ENCODE assay signal across 8 cellular contexts in the genomic region with DNA sequence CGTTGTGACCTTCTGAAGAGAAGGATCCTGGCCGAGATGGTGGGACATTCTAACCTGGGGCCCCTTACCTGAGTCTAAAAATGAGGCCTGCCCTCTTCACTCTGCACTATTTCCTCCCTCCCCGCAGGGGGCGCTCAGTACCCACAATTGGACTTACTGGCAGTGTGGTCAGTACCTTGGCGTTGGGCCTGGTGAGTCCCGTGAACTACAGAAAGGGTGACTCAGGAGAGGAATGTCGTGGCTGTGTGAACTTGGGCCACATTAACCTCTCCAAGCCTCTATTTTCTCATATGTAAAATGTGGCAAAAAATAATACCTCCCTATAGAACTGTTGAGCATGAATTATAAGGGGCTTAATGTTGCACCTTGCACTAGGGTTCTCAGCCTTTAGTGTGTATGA. TPM values are rescaled to one million over a fixed set of nuclear protein-coding genes. Genes with fewer than 3 reads are reported as not detected.
A peak's percentile ranks its signal among the peaks of the same experiment; 100 is the strongest.
DNase-seq lines count a peak whose midpoint lies in the region; ATAC-seq, FAIRE-seq and TF ChIP-seq lines count a peak whose summit lies in the region.

No MANE protein-coding gene starts in this region.

- BruUV-seq in HepG2 (replicated peaks; lab: Mats Ljungman, UMichigan), result no TSS peak

- intact Hi-C loops in activated CD4-positive, alpha-beta T cell treated with anti-CD3 and anti-CD28 coated beads, Interleukin-2, amount 10 ng/mL, durations not matched to agents 24 days and 14 days (cut with micrococcal nuclease), result loop anchor here (2.0 to 5.0 kb wide), 2 partner anchors 148 to 215 kb away; no protein-coding TSS in a partner anchor
- intact Hi-C loops in HepG2 (cut with micrococcal nuclease; ENCODE audit: unreplicated experiment), result loop anchor here (1.0 kb wide), 5 partner anchors 19 to 211 kb away; partner anchors contain the start of gene SPATA20

- no peak overlapping the region for H2AFZ ChIP-seq in HepG2 (ENCODE audit: low read length)

- CTCF ChIA-PET in HepG2 (lab: Yijun Ruan, JAX; ENCODE audit: low intra/inter-chr PET ratio, low total read pairs), result interaction anchor here (1.3 to 2.8 kb wide), 5 partner anchors 18 to 145 kb away, joined by 4 to 16 read pairs (median 7); partner anchors contain the start of gene LRRC59

- peaks cover 38% of the 10 kb centered on the region for H3K36me3 ChIP-seq in CD4-positive, CD25-positive, alpha-beta regulatory T cell (ENCODE audit: control insufficient read depth, insufficient read depth, low read length)
- H3K36me3 ChIP-seq in HepG2 (replicated peaks in 1 of 2; ENCODE audit: control insufficient read depth in 1 of 2, insufficient read depth in 2 of 2, low read length in 2 of 2), result peaks cover 9 to 19% of the 10 kb centered on the region in 2 experiments; a peak in 4 of 5 replicates

- FAIRE-seq in H54 (lab: Jason Lieb, UNC), result peak; percentile 69
- FAIRE-seq in HepG2 (lab: Jason Lieb, UNC), result peak; percentile 93

- WGBS in HepG2 (ENCODE audit: low lambda C conversion rate), result 2% methylated on average over 7 of the region's 7 CpGs

- POLR2A ChIA-PET in HepG2 (lab: Yijun Ruan, JAX), result interaction anchor here (0.7 to 0.8 kb wide), 2 partner anchors 60 to 85 kb away, joined by 3 to 5 read pairs; partner anchors contain the start of gene LRRC59

- TF ChIP-seq EP300 in HepG2 (IDR thresholded peaks at IDR 0.05; ENCODE audit: low read depth in 2 of 2, low read length in 2 of 2), result no peak
- no peak for TF ChIP-seq EP300 in HepG2 (CRISPR knock-in tag; IDR thresholded peaks at IDR 0.05; ENCODE audit: borderline replicate concordance)

- H3K9me3 Mint-ChIP-seq in CD4-positive, CD25-positive, alpha-beta regulatory T cell, result no peaks in the 10 kb centered on the region
- H3K9me3 Mint-ChIP-seq in activated CD4-positive, alpha-beta T cell treated with anti-CD3 and anti-CD28 coated beads, Interleukin-2, amount 10 ng/mL, durations not matched to agents 24 days and 14 days, result no peaks in the 10 kb centered on the region

- in situ Hi-C loops in HepG2 (cut with HindIII; ENCODE audit: extremely low pct_ligation_motif_present, low pct_unique_long_range_greater_than_20kb), result loop anchor here (5.0 kb wide), 2 partner anchors 145 to 215 kb away; no protein-coding TSS in a partner anchor

- peak overlapping the region; percentile 10; the same call in 1 of the 2 replicates for H3K4me2 ChIP-seq in HepG2 (ENCODE audit: low read depth, low read length)

- H3K9me3 ChIP-seq in CD4-positive, CD25-positive, alpha-beta regulatory T cell (ENCODE audit: control insufficient read depth in 2 of 2, low read length in 2 of 2), result no peaks in the 10 kb centered on the region
- no peaks in the 10 kb centered on the region for H3K9me3 ChIP-seq in HepG2 (ENCODE audit: low read length)

- H3K79me2 ChIP-seq in HepG2 (ENCODE audit: insufficient read depth, low read length), result peaks cover 3% of the 10 kb centered on the region

- H3K9ac ChIP-seq in HepG2 (ENCODE audit: insufficient read depth, low read depth, low read length), result no peak overlapping the region; the same call in 1 of the 2 replicates

- no peaks in the 10 kb centered on the region for H3K27me3 ChIP-seq in CD4-positive, CD25-positive, alpha-beta regulatory T cell (ENCODE audit: control insufficient read depth, insufficient read depth, low read length)
- H3K27me3 ChIP-seq in HepG2 (ENCODE audit: control insufficient read depth in 1 of 2, insufficient read depth in 2 of 2, low read length in 2 of 2), result no peaks in the 10 kb centered on the region

- peak; percentile 98 for TF ChIP-seq RAD21 in HepG2 (CRISPR knock-in tag; IDR thresholded peaks at IDR 0.05)

- peaks cover 10 to 28% (median 15%) of the 10 kb centered on the region in 4 donors for H3K4me1 Mint-ChIP-seq in CD4-positive, CD25-positive, alpha-beta regulatory T cell
- peaks cover 13% of the 10 kb centered on the region for H3K4me1 Mint-ChIP-seq in activated CD4-positive, alpha-beta T cell treated with anti-CD3 and anti-CD28 coated beads, Interleukin-2, amount 10 ng/mL, durations not matched to agents 24 days and 14 days

- no peak for ATAC-seq in CD4-positive, CD25-positive, alpha-beta regulatory T cell (ENCODE audit: low read depth in 2 of 2)
- peak; percentile 50 for ATAC-seq in HepG2
- ATAC-seq in GM21717 (IDR thresholded peaks at IDR 0.05; ENCODE audit: unreplicated experiment), result no peak

- no peak overlapping the region for H3K4me3 ChIP-seq in CD4-positive, CD25-positive, alpha-beta regulatory T cell (ENCODE audit: low read depth, low read length)
- H3K4me3 ChIP-seq in coronary artery (no peak overlapping the region), HepG2 (replicated peaks in 1 of 3; ENCODE audit: insufficient read depth in 1 of 3, low read depth in 2 of 3, low read length in 3 of 3) (no peak overlapping the region)

- DNase-seq in CD4-positive, CD25-positive, alpha-beta regulatory T cell, result peak; percentile 54 to 74 (median 67)
- DNase-seq in H54 (ENCODE audit: insufficient read length, low spot score), result peak; percentile 95
- peak; percentile 96 for DNase-seq in NCI-H460 (ENCODE audit: extremely low read depth, low read depth)
- peak; percentile 93 for DNase-seq in activated CD4-positive, alpha-beta T cell treated with anti-CD3 and anti-CD28 coated beads, Interleukin-2, amount 10 ng/mL, durations not matched to agents 24 days and 14 days
- DNase-seq in coronary artery (ENCODE audit: low spot score), result peak; percentile 97
- peak; percentile 96 for DNase-seq in HepG2 (ENCODE audit: low spot score)
- DNase-seq in stimulated activated CD4-positive, alpha-beta T cell treated with anti-CD3 and anti-CD28 coated beads, Interleukin-2, amount 100 ng/mL, for 4 hours (ENCODE audit: low read depth), result peak; percentile 36

- peak overlapping the region in 1 of 4 donors; percentile 6 for H3K4me3 Mint-ChIP-seq in CD4-positive, CD25-positive, alpha-beta regulatory T cell
- H3K4me3 Mint-ChIP-seq in activated CD4-positive, alpha-beta T cell treated with anti-CD3 and anti-CD28 coated beads, Interleukin-2, amount 10 ng/mL, durations not matched to agents 24 days and 14 days, result no peak overlapping the region

- peaks cover 4% of the 10 kb centered on the region; the same call in 1 of the 2 replicates for H4K20me1 ChIP-seq in HepG2 (ENCODE audit: insufficient read depth, low read length)

- H3K36me3 Mint-ChIP-seq in CD4-positive, CD25-positive, alpha-beta regulatory T cell, result peaks cover 23% of the 10 kb centered on the region
- H3K36me3 Mint-ChIP-seq in activated CD4-positive, alpha-beta T cell treated with anti-CD3 and anti-CD28 coated beads, Interleukin-2, amount 10 ng/mL, durations not matched to agents 24 days and 14 days (ENCODE audit: low read depth), result peaks cover 27% of the 10 kb centered on the region

- peak overlapping the region; percentile 14 for H3K27ac ChIP-seq in CD4-positive, CD25-positive, alpha-beta regulatory T cell (ENCODE audit: insufficient read depth, low read length, poor library complexity, severe bottlenecking)
- H3K27ac ChIP-seq in coronary artery, result peak overlapping the region; percentile 85 to 94
- H3K27ac ChIP-seq in HepG2 (ENCODE audit: extremely low read length, insufficient read depth, low read length), result no peak overlapping the region

- peak overlapping the region in 2 of 3 donors; percentile 36 to 52 for H3K27ac Mint-ChIP-seq in CD4-positive, CD25-positive, alpha-beta regulatory T cell
- peak overlapping the region; percentile 15 for H3K27ac Mint-ChIP-seq in activated CD4-positive, alpha-beta T cell treated with anti-CD3 and anti-CD28 coated beads, Interleukin-2, amount 10 ng/mL, durations not matched to agents 24 days and 14 days

- peaks cover 5% of the 10 kb centered on the region for H3K27me3 Mint-ChIP-seq in CD4-positive, CD25-positive, alpha-beta regulatory T cell
- no peaks in the 10 kb centered on the region for H3K27me3 Mint-ChIP-seq in activated CD4-positive, alpha-beta T cell treated with anti-CD3 and anti-CD28 coated beads, Interleukin-2, amount 10 ng/mL, durations not matched to agents 24 days and 14 days

- TF ChIP-seq POLR2A in H54 (IDR thresholded peaks at IDR 0.05; ENCODE audit: low read depth, low read length), result no peak
- no peak for TF ChIP-seq POLR2A in HepG2 (IDR thresholded peaks at IDR 0.05; ENCODE audit: insufficient read depth in 1 of 2, low read depth in 2 of 2, low read length in 2 of 2)

- peak; percentile 76 for TF ChIP-seq CTCF in coronary artery (IDR thresholded peaks at IDR 0.05)
- TF ChIP-seq CTCF in HepG2 (CRISPR knock-in tag; IDR thresholded peaks at IDR 0.05), result peak; percentile 98

- peaks cover 15% of the 10 kb centered on the region for H3K4me1 ChIP-seq in CD4-positive, CD25-positive, alpha-beta regulatory T cell (ENCODE audit: control insufficient read depth, insufficient read depth, low read length, poor library complexity, severe bottlenecking)
- peaks cover 28% of the 10 kb centered on the region for H3K4me1 ChIP-seq in HepG2 (ENCODE audit: insufficient read depth, low read length)

RNA-seq across cellular contexts. Expression of gene RSAD1, which starts 3.9 kb away (rescaled TPM):
- total RNA-seq in CD4-positive, CD25-positive, alpha-beta regulatory T cell, result 45.3 TPM
- polyA plus RNA-seq in CD4-positive, CD25-positive, alpha-beta regulatory T cell, result 10 to 100 TPM; 43.3 to 53.4 (median 46.1) TPM
- total RNA-seq in NCI-H460 (2014; rRNA removed; shearing (Covaris generic)), result 28.8 and 33.9 TPM in 2 replicates
- 98.8 and 136 TPM in 2 replicates for polyA plus RNA-seq in NCI-H460 (2014; cell fraction: nucleus; rRNA removed)
- 53.6 and 61.2 TPM in 2 replicates for total RNA-seq in activated CD4-positive, alpha-beta T cell treated with anti-CD3 and anti-CD28 coated beads, Interleukin-2, amount 10 ng/mL, durations not matched to agents 24 days and 14 days
- total RNA-seq in HepG2 (2016; rRNA removed; fragmentation: Illumina TruSeq; extraction: Trizol), result 16.0 and 22.7 TPM in 2 replicates
- total RNA-seq in HepG2 (2016; cell fraction: cytosol; rRNA removed; fragmentation: Illumina TruSeq; extraction: Trizol; ENCODE audit: low read depth), result 7.3 and 10.0 TPM in 2 replicates
- total RNA-seq in HepG2 (2016; cell fraction: insoluble cytoplasmic fraction; rRNA removed; fragmentation: Illumina TruSeq; extraction: Trizol), result 16.9 and 22.5 TPM in 2 replicates
- 13.4 and 14.3 TPM in 2 replicates for total RNA-seq in HepG2 (2016; cell fraction: membrane; rRNA removed; fragmentation: Illumina TruSeq; extraction: Trizol)
- total RNA-seq in HepG2 (2016; cell fraction: nucleus; rRNA removed; fragmentation: Illumina TruSeq; extraction: Trizol), result 30.4 and 33.5 TPM in 2 replicates
- polyA plus RNA-seq in HepG2 (2011; rRNA removed), result 27.7 and 36.1 TPM in 2 replicates
- 18.4 and 20.0 TPM in 2 replicates for polyA plus RNA-seq in HepG2 (2011; cell fraction: cytosol; rRNA removed)
- 105 and 113 TPM in 2 replicates for polyA plus RNA-seq in HepG2 (2011; cell fraction: nucleus; rRNA removed)
- 23.6 and 33.3 TPM in 2 replicates for polyA plus RNA-seq in HepG2 (2012)
- polyA plus RNA-seq in HepG2 (2016; cell fraction: cytosol; fragmentation: Illumina TruSeq; extraction: Trizol; ENCODE audit: low read depth), result 5.4 and 6.8 TPM in 2 replicates
- polyA plus RNA-seq in HepG2 (2016; cell fraction: insoluble cytoplasmic fraction; fragmentation: Illumina TruSeq; extraction: Trizol; ENCODE audit: low read depth), result 26.1 and 30.3 TPM in 2 replicates
- polyA plus RNA-seq in HepG2 (2016; cell fraction: membrane; fragmentation: Illumina TruSeq; extraction: Trizol; ENCODE audit: low read depth), result 12.5 and 12.8 TPM in 2 replicates
- polyA plus RNA-seq in HepG2 (2016; cell fraction: nucleus; fragmentation: Illumina TruSeq; extraction: Trizol; ENCODE audit: insufficient read depth, low read depth), result 76.0 and 77.9 TPM in 2 replicates
- 18.5 and 34.3 TPM in 2 replicates for polyA minus RNA-seq in HepG2 (2011; rRNA and poly(A)+ RNA removed; ENCODE audit: low replicate concordance)
- polyA minus RNA-seq in HepG2 (2011; cell fraction: cytosol; rRNA and poly(A)+ RNA removed), result 8.6 and 9.4 TPM in 2 replicates
- polyA minus RNA-seq in HepG2 (2011; cell fraction: nucleus; rRNA and poly(A)+ RNA removed), result 53.4 and 55.7 TPM in 2 replicates

RNA-seq across cellular contexts. Expression of gene CHAD, which starts 13.8 kb away (rescaled TPM):
- total RNA-seq in CD4-positive, CD25-positive, alpha-beta regulatory T cell, result not detected
- polyA plus RNA-seq in CD4-positive, CD25-positive, alpha-beta regulatory T cell, result not detected
- total RNA-seq in NCI-H460 (2014; rRNA removed; shearing (Covaris generic)), result not detected in 2 replicates
- polyA plus RNA-seq in NCI-H460 (2014; cell fraction: nucleus; rRNA removed), result not detected in 2 replicates
- not detected in 2 replicates for total RNA-seq in activated CD4-positive, alpha-beta T cell treated with anti-CD3 and anti-CD28 coated beads, Interleukin-2, amount 10 ng/mL, durations not matched to agents 24 days and 14 days
- not detected in 2 replicates for total RNA-seq in HepG2 (2016; rRNA removed; fragmentation: Illumina TruSeq; extraction: Trizol)
- not detected in 2 replicates for total RNA-seq in HepG2 (2016; cell fraction: cytosol; rRNA removed; fragmentation: Illumina TruSeq; extraction: Trizol; ENCODE audit: low read depth)
- 0.09 TPM in 1 of 2 replicates, not detected in the other for total RNA-seq in HepG2 (2016; cell fraction: insoluble cytoplasmic fraction; rRNA removed; fragmentation: Illumina TruSeq; extraction: Trizol)
- not detected in 2 replicates for total RNA-seq in HepG2 (2016; cell fraction: membrane; rRNA removed; fragmentation: Illumina TruSeq; extraction: Trizol)
- not detected in 2 replicates for total RNA-seq in HepG2 (2016; cell fraction: nucleus; rRNA removed; fragmentation: Illumina TruSeq; extraction: Trizol)
- 1.4 and 2.2 TPM in 2 replicates for polyA plus RNA-seq in HepG2 (2011; rRNA removed)
- 0.56 and 1.1 TPM in 2 replicates for polyA plus RNA-seq in HepG2 (2011; cell fraction: cytosol; rRNA removed)
- polyA plus RNA-seq in HepG2 (2011; cell fraction: nucleus; rRNA removed), result 7.9 and 10.0 TPM in 2 replicates
- 4.3 and 5.0 TPM in 2 replicates for polyA plus RNA-seq in HepG2 (2012)
- polyA plus RNA-seq in HepG2 (2016; cell fraction: cytosol; fragmentation: Illumina TruSeq; extraction: Trizol; ENCODE audit: low read depth), result not detected in 2 replicates
- not detected in 2 replicates for polyA plus RNA-seq in HepG2 (2016; cell fraction: insoluble cytoplasmic fraction; fragmentation: Illumina TruSeq; extraction: Trizol; ENCODE audit: low read depth)
- not detected in 2 replicates for polyA plus RNA-seq in HepG2 (2016; cell fraction: membrane; fragmentation: Illumina TruSeq; extraction: Trizol; ENCODE audit: low read depth)
- polyA plus RNA-seq in HepG2 (2016; cell fraction: nucleus; fragmentation: Illumina TruSeq; extraction: Trizol; ENCODE audit: insufficient read depth, low read depth), result 1.1 TPM in 1 of 2 replicates, not detected in the other
- polyA minus RNA-seq in HepG2 (2011; rRNA and poly(A)+ RNA removed; ENCODE audit: low replicate concordance), result 0.07 and 1.3 TPM in 2 replicates
- polyA minus RNA-seq in HepG2 (2011; cell fraction: cytosol; rRNA and poly(A)+ RNA removed), result not detected in 2 replicates
- polyA minus RNA-seq in HepG2 (2011; cell fraction: nucleus; rRNA and poly(A)+ RNA removed), result 0.64 and 0.87 TPM in 2 replicates

RNA-seq across cellular contexts. Expression of gene MYCBPAP, which starts 25.7 kb away (rescaled TPM):
- total RNA-seq in CD4-positive, CD25-positive, alpha-beta regulatory T cell, result 5.7 TPM
- polyA plus RNA-seq in CD4-positive, CD25-positive, alpha-beta regulatory T cell, result 1 to 10 TPM in 2 of 4 donors, under 1 TPM in 2; 0.50 to 1.6 (median 0.89) TPM
- 0.89 and 1.0 TPM in 2 replicates for total RNA-seq in NCI-H460 (2014; rRNA removed; shearing (Covaris generic))
- 0.43 and 2.4 TPM in 2 replicates for polyA plus RNA-seq in NCI-H460 (2014; cell fraction: nucleus; rRNA removed)
- 3.5 TPM in 2 replicates for total RNA-seq in activated CD4-positive, alpha-beta T cell treated with anti-CD3 and anti-CD28 coated beads, Interleukin-2, amount 10 ng/mL, durations not matched to agents 24 days and 14 days
- 0.24 and 0.36 TPM in 2 replicates for total RNA-seq in HepG2 (2016; rRNA removed; fragmentation: Illumina TruSeq; extraction: Trizol)
- total RNA-seq in HepG2 (2016; cell fraction: cytosol; rRNA removed; fragmentation: Illumina TruSeq; extraction: Trizol; ENCODE audit: low read depth), result not detected in 2 replicates
- total RNA-seq in HepG2 (2016; cell fraction: insoluble cytoplasmic fraction; rRNA removed; fragmentation: Illumina TruSeq; extraction: Trizol), result 0.09 and 0.32 TPM in 2 replicates
- total RNA-seq in HepG2 (2016; cell fraction: membrane; rRNA removed; fragmentation: Illumina TruSeq; extraction: Trizol), result 0.41 TPM in 1 of 2 replicates, not detected in the other
- total RNA-seq in HepG2 (2016; cell fraction: nucleus; rRNA removed; fragmentation: Illumina TruSeq; extraction: Trizol), result 0.47 and 1.0 TPM in 2 replicates
- polyA plus RNA-seq in HepG2 (2011; rRNA removed), result 0.18 and 0.22 TPM in 2 replicates
- polyA plus RNA-seq in HepG2 (2011; cell fraction: cytosol; rRNA removed), result 0.12 and 0.13 TPM in 2 replicates
- polyA plus RNA-seq in HepG2 (2011; cell fraction: nucleus; rRNA removed), result 0.69 and 1.0 TPM in 2 replicates
- 0.48 and 0.56 TPM in 2 replicates for polyA plus RNA-seq in HepG2 (2012)
- polyA plus RNA-seq in HepG2 (2016; cell fraction: cytosol; fragmentation: Illumina TruSeq; extraction: Trizol; ENCODE audit: low read depth), result not detected in 2 replicates
- 0.36 and 0.41 TPM in 2 replicates for polyA plus RNA-seq in HepG2 (2016; cell fraction: insoluble cytoplasmic fraction; fragmentation: Illumina TruSeq; extraction: Trizol; ENCODE audit: low read depth)
- 0.07 TPM in 1 of 2 replicates, not detected in the other for polyA plus RNA-seq in HepG2 (2016; cell fraction: membrane; fragmentation: Illumina TruSeq; extraction: Trizol; ENCODE audit: low read depth)
- 0.93 and 1.1 TPM in 2 replicates for polyA plus RNA-seq in HepG2 (2016; cell fraction: nucleus; fragmentation: Illumina TruSeq; extraction: Trizol; ENCODE audit: insufficient read depth, low read depth)
- polyA minus RNA-seq in HepG2 (2011; rRNA and poly(A)+ RNA removed; ENCODE audit: low replicate concordance), result 0.33 TPM in 1 of 2 replicates, not detected in the other
- not detected in 2 replicates for polyA minus RNA-seq in HepG2 (2011; cell fraction: cytosol; rRNA and poly(A)+ RNA removed)
- polyA minus RNA-seq in HepG2 (2011; cell fraction: nucleus; rRNA and poly(A)+ RNA removed), result 0.52 and 0.75 TPM in 2 replicates

RNA-seq across cellular contexts. Expression of gene EPN3, which starts 50.0 kb away (rescaled TPM):
- not detected for total RNA-seq in CD4-positive, CD25-positive, alpha-beta regulatory T cell
- polyA plus RNA-seq in CD4-positive, CD25-positive, alpha-beta regulatory T cell, result not detected
- 0.02 TPM in 1 of 2 replicates, not detected in the other for total RNA-seq in NCI-H460 (2014; rRNA removed; shearing (Covaris generic))
- polyA plus RNA-seq in NCI-H460 (2014; cell fraction: nucleus; rRNA removed), result 0.14 and 0.25 TPM in 2 replicates
- not detected in 2 replicates for total RNA-seq in activated CD4-positive, alpha-beta T cell treated with anti-CD3 and anti-CD28 coated beads, Interleukin-2, amount 10 ng/mL, durations not matched to agents 24 days and 14 days
- 0.41 and 0.95 TPM in 2 replicates for total RNA-seq in HepG2 (2016; rRNA removed; fragmentation: Illumina TruSeq; extraction: Trizol)
- total RNA-seq in HepG2 (2016; cell fraction: cytosol; rRNA removed; fragmentation: Illumina TruSeq; extraction: Trizol; ENCODE audit: low read depth), result 0.88 and 1.1 TPM in 2 replicates
- 0.54 and 0.71 TPM in 2 replicates for total RNA-seq in HepG2 (2016; cell fraction: insoluble cytoplasmic fraction; rRNA removed; fragmentation: Illumina TruSeq; extraction: Trizol)
- total RNA-seq in HepG2 (2016; cell fraction: membrane; rRNA removed; fragmentation: Illumina TruSeq; extraction: Trizol), result 0.90 and 1.3 TPM in 2 replicates
- total RNA-seq in HepG2 (2016; cell fraction: nucleus; rRNA removed; fragmentation: Illumina TruSeq; extraction: Trizol), result 1.1 and 1.6 TPM in 2 replicates
- polyA plus RNA-seq in HepG2 (2011; rRNA removed), result 0.05 and 0.11 TPM in 2 replicates
- 0.04 and 0.09 TPM in 2 replicates for polyA plus RNA-seq in HepG2 (2011; cell fraction: cytosol; rRNA removed)
- 0.23 and 0.35 TPM in 2 replicates for polyA plus RNA-seq in HepG2 (2011; cell fraction: nucleus; rRNA removed)
- polyA plus RNA-seq in HepG2 (2012), result 0.09 and 0.15 TPM in 2 replicates
- 0.40 and 0.55 TPM in 2 replicates for polyA plus RNA-seq in HepG2 (2016; cell fraction: cytosol; fragmentation: Illumina TruSeq; extraction: Trizol; ENCODE audit: low read depth)
- polyA plus RNA-seq in HepG2 (2016; cell fraction: insoluble cytoplasmic fraction; fragmentation: Illumina TruSeq; extraction: Trizol; ENCODE audit: low read depth), result 1.2 and 1.4 TPM in 2 replicates
- polyA plus RNA-seq in HepG2 (2016; cell fraction: membrane; fragmentation: Illumina TruSeq; extraction: Trizol; ENCODE audit: low read depth), result 0.73 and 0.91 TPM in 2 replicates
- 1.2 and 1.7 TPM in 2 replicates for polyA plus RNA-seq in HepG2 (2016; cell fraction: nucleus; fragmentation: Illumina TruSeq; extraction: Trizol; ENCODE audit: insufficient read depth, low read depth)
- 0.35 and 1.4 TPM in 2 replicates for polyA minus RNA-seq in HepG2 (2011; rRNA and poly(A)+ RNA removed; ENCODE audit: low replicate concordance)
- 0.20 and 0.53 TPM in 2 replicates for polyA minus RNA-seq in HepG2 (2011; cell fraction: cytosol; rRNA and poly(A)+ RNA removed)
- 1.1 and 3.2 TPM in 2 replicates for polyA minus RNA-seq in HepG2 (2011; cell fraction: nucleus; rRNA and poly(A)+ RNA removed)

RNA-seq across cellular contexts. Expression of gene ACSF2, which starts 56.5 kb away (rescaled TPM):
- 22.2 TPM for total RNA-seq in CD4-positive, CD25-positive, alpha-beta regulatory T cell
- 1 to 10 TPM; 2.7 to 5.5 (median 3.4) TPM for polyA plus RNA-seq in CD4-positive, CD25-positive, alpha-beta regulatory T cell
- total RNA-seq in NCI-H460 (2014; rRNA removed; shearing (Covaris generic)), result 10.4 and 11.7 TPM in 2 replicates
- 18.8 and 21.5 TPM in 2 replicates for polyA plus RNA-seq in NCI-H460 (2014; cell fraction: nucleus; rRNA removed)
- total RNA-seq in activated CD4-positive, alpha-beta T cell treated with anti-CD3 and anti-CD28 coated beads, Interleukin-2, amount 10 ng/mL, durations not matched to agents 24 days and 14 days, result 13.6 and 16.5 TPM in 2 replicates
- 32.0 and 87.3 TPM in 2 replicates for total RNA-seq in HepG2 (2016; rRNA removed; fragmentation: Illumina TruSeq; extraction: Trizol)
- total RNA-seq in HepG2 (2016; cell fraction: cytosol; rRNA removed; fragmentation: Illumina TruSeq; extraction: Trizol; ENCODE audit: low read depth), result 20.7 and 23.9 TPM in 2 replicates
- 26.9 and 94.3 TPM in 2 replicates for total RNA-seq in HepG2 (2016; cell fraction: insoluble cytoplasmic fraction; rRNA removed; fragmentation: Illumina TruSeq; extraction: Trizol)
- 19.8 and 21.0 TPM in 2 replicates for total RNA-seq in HepG2 (2016; cell fraction: membrane; rRNA removed; fragmentation: Illumina TruSeq; extraction: Trizol)
- 90.8 and 95.0 TPM in 2 replicates for total RNA-seq in HepG2 (2016; cell fraction: nucleus; rRNA removed; fragmentation: Illumina TruSeq; extraction: Trizol)
- polyA plus RNA-seq in HepG2 (2011; rRNA removed), result 109 and 117 TPM in 2 replicates
- polyA plus RNA-seq in HepG2 (2011; cell fraction: cytosol; rRNA removed), result 68.6 and 80.4 TPM in 2 replicates
- 334 and 438 TPM in 2 replicates for polyA plus RNA-seq in HepG2 (2011; cell fraction: nucleus; rRNA removed)
- 79.7 and 97.7 TPM in 2 replicates for polyA plus RNA-seq in HepG2 (2012)
- 8.6 and 9.0 TPM in 2 replicates for polyA plus RNA-seq in HepG2 (2016; cell fraction: cytosol; fragmentation: Illumina TruSeq; extraction: Trizol; ENCODE audit: low read depth)
- 26.3 and 30.3 TPM in 2 replicates for polyA plus RNA-seq in HepG2 (2016; cell fraction: insoluble cytoplasmic fraction; fragmentation: Illumina TruSeq; extraction: Trizol; ENCODE audit: low read depth)
- polyA plus RNA-seq in HepG2 (2016; cell fraction: membrane; fragmentation: Illumina TruSeq; extraction: Trizol; ENCODE audit: low read depth), result 13.4 and 14.3 TPM in 2 replicates
- 198 and 222 TPM in 2 replicates for polyA plus RNA-seq in HepG2 (2016; cell fraction: nucleus; fragmentation: Illumina TruSeq; extraction: Trizol; ENCODE audit: insufficient read depth, low read depth)
- 87.1 and 260 TPM in 2 replicates for polyA minus RNA-seq in HepG2 (2011; rRNA and poly(A)+ RNA removed; ENCODE audit: low replicate concordance)
- 32.1 and 36.7 TPM in 2 replicates for polyA minus RNA-seq in HepG2 (2011; cell fraction: cytosol; rRNA and poly(A)+ RNA removed)
- 111 and 114 TPM in 2 replicates for polyA minus RNA-seq in HepG2 (2011; cell fraction: nucleus; rRNA and poly(A)+ RNA removed)

Comparison
In these comparisons a context has a peak if more than half of its experiments do, and no peak if none do; other contexts are left out.
1. DNase-seq: peak in every context shown above with its lines; median percentile 97 in coronary artery; 96 in NCI-H460; 96 in HepG2; 95 in H54; 93 in activated CD4-positive, alpha-beta T cell treated with anti-CD3 and anti-CD28 coated beads, Interleukin-2, amount 10 ng/mL, durations not matched to agents 24 days and 14 days; 67 in CD4-positive, CD25-positive, alpha-beta regulatory T cell; 36 in stimulated activated CD4-positive, alpha-beta T cell treated with anti-CD3 and anti-CD28 coated beads, Interleukin-2, amount 100 ng/mL, for 4 hours.